31 cellular contexts compared by ENCODE assay signal in genomic region chr18:8474661-8475060, GRCh38.
"Had no signal": no experiment of that assay in that cellular context is flagged by ENCODE, and none has a peak within 500 bp of the region (broad histone marks: within the 10 kb centered on the region; RNA-seq: fewer than 3 reads in every experiment).

No MANE protein-coding gene starts in this region.

- H3K9me3 Mint-ChIP-seq: natural killer cell treated with Interleukin-12 subunit alpha and Interleukin-12 subunit beta and Interleukin-15 and Interleukin-18, amount 100 ng/mL, for 72 hours; neural crest cell; stimulated activated memory B cell treated with anti-CD40 and anti-IgM and Interleukin-4, amounts not matched to agents 10 μg/mL and 1 μg/mL and 100 μg/mL, for 72 hours; stimulated activated naive CD8-positive, alpha-beta T cell treated with anti-CD3 and anti-CD28 coated beads, Interleukin-15, amount 100 ng/mL, for 72 hours; type B pancreatic cell had no signal

- H3K4me3 Mint-ChIP-seq: naive thymus-derived CD8-positive, alpha-beta T cell; natural killer cell treated with Interleukin-12 subunit alpha and Interleukin-12 subunit beta and Interleukin-15 and Interleukin-18, amount 100 ng/mL, for 72 hours; nephron progenitor cell; neural crest cell; stimulated activated memory B cell treated with anti-CD40 and anti-IgM and Interleukin-4, amounts not matched to agents 10 μg/mL and 1 μg/mL and 100 μg/mL, for 72 hours; stimulated activated naive CD8-positive, alpha-beta T cell treated with anti-CD3 and anti-CD28 coated beads, Interleukin-15, amount 100 ng/mL, for 72 hours; type B pancreatic cell had no signal

- H3K79me2 ChIP-seq: parathyroid adenoma had no signal

- H3K9me3 ChIP-seq: neutrophil, ovary, psoas muscle, right lobe of liver, sigmoid colon, suprapubic skin, testis, tibial artery, transverse colon, upper lobe of right lung, uterus had no signal

- DNase-seq: naive thymus-derived CD8-positive, alpha-beta T cell; nephron progenitor cell; nucleus accumbens; ovary; posterior cingulate gyrus; psoas muscle; right cardiac atrium; right lobe of liver; sigmoid colon; small intestine; stimulated activated CD4-positive, alpha-beta T cell treated with anti-CD3 and anti-CD28 coated beads, Interleukin-15, amount 100 ng/mL, for 24 hours; stimulated activated CD4-positive, alpha-beta T cell treated with anti-CD3 and anti-CD28 coated beads, Interleukin-2, amount 100 ng/mL, for 24 hours; stimulated activated CD4-positive, alpha-beta T cell treated with anti-CD3 and anti-CD28 coated beads, Interleukin-2, amount 100 ng/mL, for 48 hours; stimulated activated CD4-positive, alpha-beta T cell treated with anti-CD3 and anti-CD28 coated beads, Interleukin-4, amount 100 ng/mL, for 24 hours; stimulated activated naive CD4-positive, alpha-beta T cell; stimulated activated naive CD8-positive, alpha-beta T cell treated with anti-CD3 and anti-CD28 coated beads, Interleukin-15, amount 100 ng/mL, for 72 hours; stimulated activated naive CD8-positive, alpha-beta T cell treated with anti-CD3 and anti-CD28 coated beads, Interleukin-15, Interleukin-2, amounts not matched to agents 100 U/mL and 50 U/mL, for 24 hours; substantia nigra; testis; tibial artery; transverse colon; upper lobe of right lung; uterus had no signal

- H3K9ac ChIP-seq: parathyroid adenoma had no signal

- H3K27me3 ChIP-seq: neutrophil, ovary, right lobe of liver, sigmoid colon, testis, transverse colon, upper lobe of right lung, uterus had no signal

- H3K4me1 ChIP-seq: parathyroid adenoma, right lobe of liver, testis, tibial artery, transverse colon, upper lobe of right lung, uterus had no signal

- H3K36me3 ChIP-seq: neutrophil, ovary, right lobe of liver, sigmoid colon, suprapubic skin, tibial artery, transverse colon, upper lobe of right lung, uterus had no signal

- H3K36me3 Mint-ChIP-seq: naive thymus-derived CD8-positive, alpha-beta T cell; natural killer cell treated with Interleukin-12 subunit alpha and Interleukin-12 subunit beta and Interleukin-15 and Interleukin-18, amount 100 ng/mL, for 72 hours; stimulated activated memory B cell treated with anti-CD40 and anti-IgM and Interleukin-4, amounts not matched to agents 10 μg/mL and 1 μg/mL and 100 μg/mL, for 72 hours; type B pancreatic cell had no signal

- H3K4me3 ChIP-seq: ovary, psoas muscle, right lobe of liver, sigmoid colon, suprapubic skin, testis, tibial artery, transverse colon, upper lobe of right lung, uterus had no signal

- H3K27ac Mint-ChIP-seq: naive thymus-derived CD8-positive, alpha-beta T cell; natural killer cell treated with Interleukin-12 subunit alpha and Interleukin-12 subunit beta and Interleukin-15 and Interleukin-18, amount 100 ng/mL, for 72 hours; nephron progenitor cell; progenitor cell of endocrine pancreas; stimulated activated memory B cell treated with anti-CD40 and anti-IgM and Interleukin-4, amounts not matched to agents 10 μg/mL and 1 μg/mL and 100 μg/mL, for 72 hours; stimulated activated naive CD8-positive, alpha-beta T cell treated with anti-CD3 and anti-CD28 coated beads, Interleukin-15, amount 100 ng/mL, for 72 hours; type B pancreatic cell had no signal

- ATAC-seq: naive thymus-derived CD8-positive, alpha-beta T cell; natural killer cell treated with Interleukin-12 subunit alpha and Interleukin-12 subunit beta and Interleukin-15 and Interleukin-18, amount 100 ng/mL, for 72 hours; psoas muscle; right cardiac atrium; right lobe of liver; stimulated activated memory B cell treated with anti-CD40 and anti-IgM and Interleukin-4, amounts not matched to agents 10 μg/mL and 1 μg/mL and 100 μg/mL, for 72 hours; stimulated activated naive CD8-positive, alpha-beta T cell treated with anti-CD3 and anti-CD28 coated beads, Interleukin-15, amount 100 ng/mL, for 72 hours; stimulated activated naive CD8-positive, alpha-beta T cell treated with anti-CD3 and anti-CD28 coated beads, Interleukin-15, Interleukin-2, amounts not matched to agents 100 U/mL and 50 U/mL, for 24 hours; upper lobe of right lung had no signal

- H3K4me1 Mint-ChIP-seq: naive thymus-derived CD8-positive, alpha-beta T cell had no signal

- H3K27ac ChIP-seq: neutrophil, ovary, parathyroid adenoma, psoas muscle, right lobe of liver, sigmoid colon, suprapubic skin, testis, tibial artery, transverse colon, upper lobe of right lung, uterus had no signal

- H2AFZ ChIP-seq: parathyroid adenoma had no signal
